ENCODE assay signal across 31 cellular contexts in the genomic region with DNA sequence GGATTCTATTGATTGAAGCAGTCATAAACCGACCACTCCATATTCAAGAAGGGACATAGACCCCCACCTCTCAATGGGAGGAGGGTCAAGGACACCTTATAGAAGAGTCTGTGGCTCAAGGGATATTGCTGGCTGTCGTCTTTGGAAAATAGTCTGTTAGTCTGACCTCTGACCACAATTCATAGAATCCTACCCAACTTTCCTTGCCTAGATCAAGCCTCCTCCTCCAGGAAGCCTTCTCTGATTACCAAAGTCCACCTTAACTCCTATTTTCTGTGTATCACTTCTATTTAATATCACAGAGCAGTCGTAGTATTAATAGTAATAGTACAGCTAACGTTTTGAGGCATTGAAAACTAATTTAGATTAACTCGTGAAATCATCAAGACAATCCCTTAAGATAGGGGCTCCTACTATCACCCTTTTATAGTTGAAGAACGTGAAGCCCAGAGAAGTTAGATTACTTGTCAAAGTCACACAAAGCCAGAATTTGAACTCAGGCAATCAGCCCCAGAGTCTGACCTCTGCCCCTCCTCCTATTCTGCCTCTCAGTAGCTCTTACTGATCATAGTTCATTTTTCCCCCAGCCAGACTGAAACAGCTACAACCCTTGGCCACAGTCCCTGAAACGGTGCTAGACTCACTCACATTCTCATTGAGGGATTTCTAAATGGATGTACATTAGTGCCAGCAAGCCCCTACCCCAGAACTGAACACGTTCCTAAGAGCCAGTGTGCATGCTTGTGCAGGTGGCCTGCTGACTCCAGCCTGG.
"Had no signal": no experiment of that assay in that cellular context is flagged by ENCODE, and none has a peak within 500 bp of the region (broad histone marks: within the 10 kb centered on the region; RNA-seq: fewer than 3 reads in every experiment).

No MANE protein-coding gene starts in this region.

- H3K27ac Mint-ChIP-seq: activated CD4-positive, alpha-beta T cell treated with anti-CD3 and anti-CD28 coated beads, Interleukin-2, amount 10 ng/mL, durations not matched to agents 7 days and 5 days; activated CD8-positive, alpha-beta T cell treated with anti-CD3 and anti-CD28 coated beads for 36 hours; activated naive CD8-positive, alpha-beta T cell; naive thymus-derived CD4-positive, alpha-beta T cell had no signal

- H3K36me3 ChIP-seq: cardiac muscle cell, colonic mucosa, gastrocnemius medialis, right atrium auricular region, thyroid gland, upper lobe of right lung had no signal

- H3K4me3 Mint-ChIP-seq: activated CD4-positive, alpha-beta T cell treated with anti-CD3 and anti-CD28 coated beads, Interleukin-2, amount 10 ng/mL, durations not matched to agents 7 days and 5 days; activated CD8-positive, alpha-beta T cell treated with anti-CD3 and anti-CD28 coated beads for 36 hours; activated naive CD8-positive, alpha-beta T cell; activated T-cell treated with anti-CD3 and anti-CD28 coated beads, Interleukin-2, amount 50 U/mL, for 4 hours; naive thymus-derived CD4-positive, alpha-beta T cell; neural crest cell; stimulated activated naive CD8-positive, alpha-beta T cell treated with anti-CD3 and anti-CD28 coated beads, Interleukin-15, amount 100 ng/mL, for 72 hours had no signal

- H3K4me3 ChIP-seq: cardiac muscle cell, colonic mucosa, dorsolateral prefrontal cortex, gastrocnemius medialis, right atrium auricular region, thyroid gland, upper lobe of right lung had no signal

- DNase-seq: activated CD4-positive, alpha-beta T cell treated with anti-CD3 and anti-CD28 coated beads, Interleukin-2, amount 10 ng/mL, durations not matched to agents 7 days and 5 days; activated CD4-positive, CD25-positive, alpha-beta regulatory T cell treated with anti-CD3 and anti-CD28 coated beads, Interleukin-2, amount 50 U/mL, for 72 hours; activated CD8-positive, alpha-beta T cell treated with anti-CD3 and anti-CD28 coated beads for 36 hours; activated naive CD4-positive, alpha-beta T cell treated with Interleukin-2 at 50 U/mL for 16 hours; activated T-cell treated with anti-CD3 and anti-CD28 coated beads, Interleukin-2, amount 50 U/mL, for 4 hours; anterior cingulate cortex; cerebellar nuclear complex; colonic mucosa; dorsolateral prefrontal cortex; effector memory CD4-positive, alpha-beta T cell; erythroblast; gastrocnemius medialis; glutamatergic neuron; islet precursor cell; left ventricle myocardium superior; mammary epithelial cell; midbrain; naive thymus-derived CD4-positive, alpha-beta T cell; occipital lobe; stimulated activated CD4-positive, alpha-beta T cell treated with anti-CD3 and anti-CD28 coated beads, Interleukin-2, amount 100 ng/mL, for 48 hours; stimulated activated naive CD8-positive, alpha-beta T cell treated with anti-CD3 and anti-CD28 coated beads, Interleukin-15, amount 100 ng/mL, for 72 hours; substantia nigra; T-helper 2 cell; thyroid gland; upper lobe of right lung had no signal

- H3K27me3 Mint-ChIP-seq: activated CD4-positive, alpha-beta T cell treated with anti-CD3 and anti-CD28 coated beads, Interleukin-2, amount 10 ng/mL, durations not matched to agents 7 days and 5 days; activated CD8-positive, alpha-beta T cell treated with anti-CD3 and anti-CD28 coated beads for 36 hours; activated naive CD8-positive, alpha-beta T cell; naive thymus-derived CD4-positive, alpha-beta T cell; stimulated activated naive CD8-positive, alpha-beta T cell treated with anti-CD3 and anti-CD28 coated beads, Interleukin-15, amount 100 ng/mL, for 72 hours had no signal

- H3K4me1 ChIP-seq: colonic mucosa, gastrocnemius medialis, parathyroid adenoma, right atrium auricular region, upper lobe of right lung had no signal

- H3K27ac ChIP-seq: cardiac muscle cell, colonic mucosa, dorsolateral prefrontal cortex, gastrocnemius medialis, parathyroid adenoma, right atrium auricular region, thyroid gland, upper lobe of right lung had no signal

- H3K9ac ChIP-seq: parathyroid adenoma had no signal

- H3K27me3 ChIP-seq: cardiac muscle cell, colonic mucosa, gastrocnemius medialis, right atrium auricular region, thyroid gland, upper lobe of right lung had no signal

- H3K36me3 Mint-ChIP-seq: activated naive CD8-positive, alpha-beta T cell; brain had no signal

- H3K9me3 ChIP-seq: colonic mucosa, gastrocnemius medialis, thyroid gland, upper lobe of right lung had no signal
